In genomic region chr11:75639752-75640151, GRCh38 we compare ENCODE assay signal across 8 cellular contexts. TPM values are rescaled to one million over a fixed set of nuclear protein-coding genes. Genes with fewer than 3 reads are reported as not detected.
DNase-seq lines count a peak whose midpoint lies in the region; ATAC-seq, FAIRE-seq and TF ChIP-seq lines count a peak whose summit lies in the region.

No MANE protein-coding gene starts in this region.

- H3K4me1 Mint-ChIP-seq in stimulated activated effector memory CD8-positive, alpha-beta T cell treated with anti-CD3 and anti-CD28 coated beads, Interleukin-12 subunit alpha, Interleukin-12 subunit beta, amount 100 ng/mL, for 72 hours, result no peaks in the 10 kb centered on the region

- ATAC-seq in stimulated activated effector memory CD8-positive, alpha-beta T cell treated with anti-CD3 and anti-CD28 coated beads, Interleukin-12 subunit alpha, Interleukin-12 subunit beta, amount 100 ng/mL, for 72 hours, result no peak
- ATAC-seq in HG02610 (IDR thresholded peaks at IDR 0.05; ENCODE audit: unreplicated experiment), result no peak

- POLR2A ChIA-PET in endothelial cell of umbilical vein (lab: Charles Lee), result no interaction called here

- no peaks in the 10 kb centered on the region for H3K9me1 ChIP-seq in endothelial cell of umbilical vein (replicated peaks; ENCODE audit: control insufficient read depth, extremely low read depth, insufficient read depth, low read length)

- no peak overlapping the region for H2AFZ ChIP-seq in endothelial cell of umbilical vein (ENCODE audit: low read depth, low read length)

- no peak overlapping the region for H3K9ac ChIP-seq in endothelial cell of umbilical vein (replicated peaks; ENCODE audit: extremely low read depth, insufficient read depth, low read length)

- no peaks in the 10 kb centered on the region for H3K9me3 ChIP-seq in endothelial cell of umbilical vein (replicated peaks; ENCODE audit: control insufficient read depth, insufficient read depth, low read length)

- no peak overlapping the region for H3K4me2 ChIP-seq in endothelial cell of umbilical vein (ENCODE audit: insufficient read depth, low read length)

- peak; percentile 5 for DNase-seq in activated CD4-positive, alpha-beta T cell treated with anti-CD3 and anti-CD28 coated beads for 48 hours
- no peak for DNase-seq in activated CD4-positive, alpha-beta T cell treated with anti-CD3 and anti-CD28 coated beads, Interleukin-2, amount 50 U/mL, for 48 hours
- DNase-seq in NOMO-1 treated with DMSO at 0.1 percent for 48 hours (lab: John Stamatoyannopoulos, UW; ENCODE audit: unreplicated experiment) (peak; percentile 60), endothelial cell of umbilical vein (ENCODE audit: low read depth, low spot score) (peak; percentile 60), myocyte (ENCODE audit: low read depth) (peak; percentile 81)
- no peak for DNase-seq in activated CD4-positive, CD25-positive, alpha-beta regulatory T cell (lab: John Stamatoyannopoulos, UW)
- DNase-seq in stimulated activated effector memory CD8-positive, alpha-beta T cell treated with anti-CD3 and anti-CD28 coated beads, Interleukin-12 subunit alpha, Interleukin-12 subunit beta, amount 100 ng/mL, for 72 hours (ENCODE audit: low spot score in 2 of 2), result no peak

- H3K36me3 ChIP-seq in endothelial cell of umbilical vein (ENCODE audit: control insufficient read depth in 2 of 2, extremely low read depth in 1 of 2, insufficient read depth in 2 of 2, low read length in 2 of 2), result no peaks in the 10 kb centered on the region

- no TSS peak for BruUV-seq in endothelial cell of umbilical vein (replicated peaks; lab: Mats Ljungman, UMichigan)

- no peaks in the 10 kb centered on the region for H3K79me2 ChIP-seq in endothelial cell of umbilical vein (ENCODE audit: control insufficient read depth, insufficient read depth, low read length)

- TF ChIP-seq POLR2A in endothelial cell of umbilical vein (IDR thresholded peaks at IDR 0.05; ENCODE audit: low read depth, low read length), result no peak

- CTCF ChIA-PET in endothelial cell of umbilical vein (lab: Charles Lee), result interaction anchor here (1.5 kb wide), 1 partner anchor 11 kb away, joined by 3 read pairs; no protein-coding TSS in a partner anchor

- no peak for FAIRE-seq in endothelial cell of umbilical vein (lab: Jason Lieb, UNC)

- H3K4me3 Mint-ChIP-seq in stimulated activated effector memory CD8-positive, alpha-beta T cell treated with anti-CD3 and anti-CD28 coated beads, Interleukin-12 subunit alpha, Interleukin-12 subunit beta, amount 100 ng/mL, for 72 hours, result no peak overlapping the region

- no peak overlapping the region for H3K27ac ChIP-seq in endothelial cell of umbilical vein (ENCODE audit: insufficient read depth, low read depth, low read length)

- H4K20me1 ChIP-seq in endothelial cell of umbilical vein (replicated peaks; ENCODE audit: control insufficient read depth, extremely low read depth, insufficient read depth, low read length), result no peaks in the 10 kb centered on the region

- no peaks in the 10 kb centered on the region for H3K9me3 Mint-ChIP-seq in stimulated activated effector memory CD8-positive, alpha-beta T cell treated with anti-CD3 and anti-CD28 coated beads, Interleukin-12 subunit alpha, Interleukin-12 subunit beta, amount 100 ng/mL, for 72 hours

- intact Hi-C loops in endothelial cell of umbilical vein (cut with micrococcal nuclease), result no loop called here

- H3K36me3 Mint-ChIP-seq in stimulated activated effector memory CD8-positive, alpha-beta T cell treated with anti-CD3 and anti-CD28 coated beads, Interleukin-12 subunit alpha, Interleukin-12 subunit beta, amount 100 ng/mL, for 72 hours, result no peaks in the 10 kb centered on the region

- peaks cover 18 to 30% of the 10 kb centered on the region in 2 experiments for H3K27me3 ChIP-seq in endothelial cell of umbilical vein (ENCODE audit: control insufficient read depth in 2 of 2, insufficient read depth in 2 of 2, low read length in 2 of 2)

- dilution Hi-C loops in endothelial cell of umbilical vein (cut with MboI; ENCODE audit: extremely low pct_ligation_motif_present, low sequenced_read_pairs), result no loop called here

- no peak overlapping the region for H3K27ac Mint-ChIP-seq in stimulated activated effector memory CD8-positive, alpha-beta T cell treated with anti-CD3 and anti-CD28 coated beads, Interleukin-12 subunit alpha, Interleukin-12 subunit beta, amount 100 ng/mL, for 72 hours

- no peak for TF ChIP-seq CTCF in endothelial cell of umbilical vein (IDR thresholded peaks at IDR 0.05; ENCODE audit: extremely low read depth in 1 of 2, insufficient read depth in 1 of 2, low read depth in 1 of 2, low read length in 2 of 2)

- H3K4me3 ChIP-seq in endothelial cell of umbilical vein (replicated peaks in 1 of 3; ENCODE audit: insufficient read depth in 1 of 3, low read depth in 1 of 3, low read length in 3 of 3), result no peak overlapping the region

- H3K4me1 ChIP-seq in endothelial cell of umbilical vein (ENCODE audit: control insufficient read depth, extremely low read depth, insufficient read depth, low read length), result no peaks in the 10 kb centered on the region

TF ChIP-seq in endothelial cell of umbilical vein, 7 proteins besides CTCF, POLR2A, EP300 and RAD21:
- no peak for TF ChIP-seq EZH2 (IDR thresholded peaks at IDR 0.05; ENCODE audit: borderline replicate concordance, low read depth, low read length, severe bottlenecking)
- TF ChIP-seq MYC (IDR thresholded peaks at IDR 0.05; ENCODE audit: low read depth, low read length), result no peak
- TF ChIP-seq MAX (IDR thresholded peaks at IDR 0.05; ENCODE audit: insufficient read depth, insufficient read length), result no peak
- no peak for TF ChIP-seq POLR2AphosphoS5 (IDR thresholded peaks at IDR 0.05; ENCODE audit: insufficient read depth, low read depth, low read length)
- TF ChIP-seq GATA2 (IDR thresholded peaks at IDR 0.05; ENCODE audit: insufficient read depth, insufficient read length, low read depth, low read length), result no peak
- TF ChIP-seq JUN (IDR thresholded peaks at IDR 0.05; ENCODE audit: borderline replicate concordance, insufficient read depth, insufficient read length, low read depth), result no peak
- no peak for TF ChIP-seq FOS (IDR thresholded peaks at IDR 0.05; ENCODE audit: borderline replicate concordance, insufficient read depth, low read length)

RNA-seq across cellular contexts. Expression of gene MAP6, which starts 29.1 kb away (rescaled TPM):
- total RNA-seq in endothelial cell of umbilical vein (0.18 TPM in 1 of 2 replicates, not detected in the other), myocyte (0.05 and 0.21 TPM in 2 replicates)
- 0.11 and 0.12 TPM in 2 replicates for polyA plus RNA-seq in endothelial cell of umbilical vein
- 0.09 and 0.10 TPM in 2 replicates for polyA plus RNA-seq in endothelial cell of umbilical vein (2011; cell fraction: cytosol; rRNA removed)
- 0.38 and 0.48 TPM in 2 replicates for polyA plus RNA-seq in endothelial cell of umbilical vein (2011; cell fraction: nucleus; rRNA removed)
- polyA plus RNA-seq in endothelial cell of umbilical vein (2012), result 0.12 and 0.23 TPM in 2 replicates
- polyA minus RNA-seq in endothelial cell of umbilical vein, result 0.08 TPM in 1 of 2 replicates, not detected in the other
- not detected for polyA minus RNA-seq in endothelial cell of umbilical vein (2011; cell fraction: cytosol; rRNA and poly(A)+ RNA removed)
- 0.14 TPM in 1 of 2 replicates, not detected in the other for polyA minus RNA-seq in endothelial cell of umbilical vein (2011; cell fraction: nucleus; rRNA and poly(A)+ RNA removed)
- polyA plus RNA-seq in myocyte (2012), result 0.29 TPM

Comparison
In these comparisons a context has a peak if more than half of its experiments do, and no peak if none do; other contexts are left out.
1. DNase-seq: peak in activated CD4-positive, alpha-beta T cell treated with anti-CD3 and anti-CD28 coated beads for 48 hours (single experiment), NOMO-1 treated with DMSO at 0.1 percent for 48 hours (single experiment), endothelial cell of umbilical vein (single experiment) and myocyte (single experiment); none in activated CD4-positive, alpha-beta T cell treated with anti-CD3 and anti-CD28 coated beads, Interleukin-2, amount 50 U/mL, for 48 hours (0 of 2), activated CD4-positive, CD25-positive, alpha-beta regulatory T cell (0 of 4) and stimulated activated effector memory CD8-positive, alpha-beta T cell treated with anti-CD3 and anti-CD28 coated beads, Interleukin-12 subunit alpha, Interleukin-12 subunit beta, amount 100 ng/mL, for 72 hours (0 of 2).